18 cellular contexts compared by ENCODE assay signal in genomic region chr4:142596595-142596994, GRCh38.
DNase-seq lines count a peak whose midpoint lies in the region; ATAC-seq and TF ChIP-seq lines count a peak whose summit lies in the region.
"Had no signal": no experiment of that assay in that cellular context is flagged by ENCODE, and none has a peak within 500 bp of the region (broad histone marks: within the 10 kb centered on the region; RNA-seq: fewer than 3 reads in every experiment).

No MANE protein-coding gene starts in this region.

- no peaks in the 10 kb centered on the region for H3K79me2 ChIP-seq in smooth muscle cell (ENCODE audit: low read depth)

- intact Hi-C loops in right lobe of liver (cut with DNase I) (no loop called here), adrenal gland (cut with DNase I) (no loop called here)

- H3K36me3 ChIP-seq in right lobe of liver, result no peaks in the 10 kb centered on the region
- no peaks in the 10 kb centered on the region for H3K36me3 ChIP-seq in smooth muscle cell (ENCODE audit: low read depth)
- H3K36me3 ChIP-seq in adrenal gland (replicated peaks in 1 of 2), result no peaks in the 10 kb centered on the region
- H3K36me3 ChIP-seq: BLaER1 had no signal

- 71% methylated on average over 3 of the region's 3 CpGs for WGBS in right lobe of liver (ENCODE audit: insufficient coverage, low coverage, low lambda C conversion rate, missing lambda C conversion rate)
- 54% methylated on average over 3 of the region's 3 CpGs for WGBS in smooth muscle cell (ENCODE audit: low lambda C conversion rate)
- WGBS in adrenal gland, 4 donors, result 80 to 93% (median 88%) methylated on average over 3 of the region's 3 CpGs

- no peak for TF ChIP-seq POLR2A in right lobe of liver (IDR thresholded peaks at IDR 0.05)
- TF ChIP-seq POLR2A in adrenal gland (IDR thresholded peaks at IDR 0.05), result no peak

- H3K4me1 ChIP-seq in right lobe of liver (peaks cover 0 to 27% (median 13%) of the 10 kb centered on the region in 4 donors), smooth muscle cell (ENCODE audit: low read depth) (no peaks in the 10 kb centered on the region), adrenal gland (replicated peaks in 1 of 2) (no peaks in the 10 kb centered on the region)
- H3K4me1 ChIP-seq: BLaER1 had no signal

- no peaks in the 10 kb centered on the region for H3F3A ChIP-seq in smooth muscle cell (ENCODE audit: low read depth)

- H3K27ac ChIP-seq in VCaP (peak overlapping the region; percentile 85), right lobe of liver (no peak overlapping the region), smooth muscle cell (ENCODE audit: low read depth) (no peak overlapping the region), adrenal gland (no peak overlapping the region)
- H3K27ac ChIP-seq: BLaER1, GM23248, HL-60 had no signal

- H3K27me3 ChIP-seq in right lobe of liver (no peaks in the 10 kb centered on the region), smooth muscle cell (ENCODE audit: low read depth) (no peaks in the 10 kb centered on the region), adrenal gland (no peaks in the 10 kb centered on the region)
- H3K27me3 ChIP-seq: BLaER1 had no signal

- H3K4me2 ChIP-seq in smooth muscle cell, result no peak overlapping the region
- H3K4me2 ChIP-seq: BLaER1 had no signal

- H3K9ac ChIP-seq in smooth muscle cell (ENCODE audit: low read depth), result no peak overlapping the region
- H3K9ac ChIP-seq: BLaER1, GM23248 had no signal

- peak overlapping the region; percentile 37 for H2AFZ ChIP-seq in smooth muscle cell (ENCODE audit: low read depth)
- H2AFZ ChIP-seq: GM23248 had no signal

- DNase-seq in NCI-H82 (lab: John Stamatoyannopoulos, UW), result peak; percentile 12
- no peak for DNase-seq in NCI-H82 treated with DMSO at 0.1 percent for 48 hours (lab: John Stamatoyannopoulos, UW; ENCODE audit: unreplicated experiment)
- DNase-seq in right lobe of liver, result no peak
- DNase-seq in smooth muscle cell (lab: John Stamatoyannopoulos, UW; ENCODE audit: unreplicated experiment), result no peak
- no peak for DNase-seq in DMS53 treated with DMSO at 0.1 percent for 48 hours (lab: John Stamatoyannopoulos, UW; ENCODE audit: unreplicated experiment)
- DNase-seq in NOMO-1 treated with DMSO at 0.1 percent for 48 hours (lab: John Stamatoyannopoulos, UW; ENCODE audit: unreplicated experiment), result no peak
- DNase-seq in adrenal gland, result no peak
- DNase-seq: 8988T; AML-193; CD4-positive, CD25-positive, alpha-beta regulatory T cell; DMS 273 treated with DMSO at 0.1 percent for 48 hours; DMS79; GM23248 had no signal

- TF ChIP-seq CTCF in VCaP (conservative IDR thresholded peaks at IDR 0.05), result no peak
- TF ChIP-seq CTCF in right lobe of liver (IDR thresholded peaks at IDR 0.05), result no peak
- no peak for TF ChIP-seq CTCF in smooth muscle cell (IDR thresholded peaks at IDR 0.05; ENCODE audit: borderline replicate concordance, insufficient read depth, poor library complexity, severe bottlenecking)
- TF ChIP-seq CTCF in adrenal gland (IDR thresholded peaks at IDR 0.05), result no peak

- peak; percentile 79 to 83 (median 82) for ATAC-seq in right lobe of liver
- ATAC-seq: HCT116 had no signal

- no peak overlapping the region for H3K4me3 ChIP-seq in right lobe of liver
- H3K4me3 ChIP-seq in smooth muscle cell, result no peak overlapping the region
- no peak overlapping the region for H3K4me3 ChIP-seq in adrenal gland
- H3K4me3 ChIP-seq: BLaER1, GM12878, GM23248 had no signal

- H4K20me1 ChIP-seq in smooth muscle cell (ENCODE audit: low read depth), result no peaks in the 10 kb centered on the region
- H4K20me1 ChIP-seq: BLaER1 had no signal

- H3K9me3 ChIP-seq in right lobe of liver (no peaks in the 10 kb centered on the region), smooth muscle cell (replicated peaks; ENCODE audit: low read depth) (no peaks in the 10 kb centered on the region), adrenal gland (replicated peaks in 1 of 3) (no peaks in the 10 kb centered on the region)
- H3K9me3 ChIP-seq: BLaER1 had no signal
